Comparison of ENCODE assay signal across 8 cellular contexts in the genomic region with DNA sequence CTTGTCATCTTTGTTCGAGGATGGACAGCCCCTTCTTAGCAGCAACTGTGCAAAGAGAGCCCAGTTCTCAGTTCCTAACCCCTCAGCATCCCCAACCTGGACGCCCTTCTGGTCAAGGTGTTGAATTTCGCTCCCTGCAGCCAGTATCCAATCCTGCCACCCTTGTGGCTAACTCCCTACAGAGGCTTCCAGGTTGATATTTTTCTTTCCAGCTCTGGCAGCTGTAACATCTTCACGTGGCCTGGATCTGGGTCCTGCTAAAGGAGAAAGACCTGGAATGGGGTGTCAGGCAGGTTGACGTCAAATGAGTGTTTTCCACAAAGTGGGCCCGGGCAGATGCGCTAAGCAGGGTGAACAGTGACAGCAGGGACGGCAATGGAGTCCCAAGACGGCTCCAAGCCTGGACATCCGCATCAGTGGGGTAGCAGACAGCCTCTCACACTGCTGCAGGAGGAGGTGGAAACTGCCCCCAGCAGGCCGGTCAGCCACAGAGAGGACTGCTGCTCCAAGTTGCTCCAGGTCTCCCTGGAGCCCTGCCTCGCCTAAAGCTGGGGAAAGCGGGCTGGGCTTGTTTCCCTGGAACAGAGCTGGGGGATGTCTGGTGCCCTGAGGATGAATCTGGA. TPM values are rescaled to one million over a fixed set of nuclear protein-coding genes. Genes with fewer than 3 reads are reported as not detected.
DNase-seq lines count a peak whose midpoint lies in the region; ATAC-seq and TF ChIP-seq lines count a peak whose summit lies in the region.

No MANE protein-coding gene starts in this region.

- in situ Hi-C loops in IMR-90 (cut with MboI; ENCODE audit: low sequenced_read_pairs), result no loop called here

- H2BK15ac ChIP-seq in IMR-90 (ENCODE audit: low read depth, low read length), result no peak overlapping the region

- peak overlapping the region; percentile 27; the same call in 1 of the 2 replicates for H2AK5ac ChIP-seq in IMR-90 (ENCODE audit: low read depth, low read length)

- intact Hi-C loops in IMR-90 (cut with micrococcal nuclease), result loop anchor here (5.0 kb wide), 1 partner anchor 55 kb away; the partner anchor contains the start of gene ARFGAP1

- H3K27ac Mint-ChIP-seq in naive thymus-derived CD8-positive, alpha-beta T cell, result peak overlapping the region; percentile 77 to 95 (median 94)

- peak overlapping the region; percentile 31; the same call in 1 of the 2 replicates for H3K23ac ChIP-seq in IMR-90 (ENCODE audit: low read depth, low read length)

- H3K27me3 Mint-ChIP-seq in naive thymus-derived CD8-positive, alpha-beta T cell, result peaks cover 0 to 3% (median 0%) of the 10 kb centered on the region in 5 donors

- peak overlapping the region; percentile 64; the same call in 1 of the 2 replicates for H2BK120ac ChIP-seq in IMR-90 (ENCODE audit: low read depth, low read length)

- POLR2A ChIA-PET in IMR-90 (lab: Charles Lee; ENCODE audit: unreplicated experiment), result no interaction called here
- POLR2A ChIA-PET in naive thymus-derived CD8-positive, alpha-beta T cell (lab: Charles Lee), result interaction anchor here (0.5 to 1.5 kb wide), 3 partner anchors 68 to 370 kb away, joined by 3 to 5 read pairs (median 3); no protein-coding TSS in a partner anchor

- CTCF ChIA-PET in IMR-90 (lab: Yijun Ruan, JAX), result no interaction called here

- peaks cover 22% of the 10 kb centered on the region for H3K27me3 ChIP-seq in IMR-90 (ENCODE audit: control insufficient read depth, insufficient read depth, low read length)

- no TSS peak for BruUV-seq in IMR-90 (replicated peaks; lab: Mats Ljungman, UMichigan)

- peak overlapping the region; percentile 0; the same call in 1 of the 2 replicates for H4K91ac ChIP-seq in IMR-90 (ENCODE audit: insufficient read depth, low read depth, low read length)

- peaks cover 14% of the 10 kb centered on the region for H3K36me3 ChIP-seq in IMR-90 (ENCODE audit: control insufficient read depth, insufficient read depth, low read length)

- no peak overlapping the region for H3K56ac ChIP-seq in IMR-90 (ENCODE audit: extremely low read depth, insufficient read depth, low read length)

- H2BK5ac ChIP-seq in IMR-90 (ENCODE audit: low read depth, low read length, poor library complexity, severe bottlenecking), result no peak overlapping the region

- peak overlapping the region; percentile 70 for H2AK9ac ChIP-seq in IMR-90 (replicated peaks; ENCODE audit: low read depth, low read length, poor library complexity)

- no peaks in the 10 kb centered on the region for H3K9me3 Mint-ChIP-seq in naive thymus-derived CD8-positive, alpha-beta T cell

- H3K27ac ChIP-seq in IMR-90 (ENCODE audit: insufficient read depth, low read length) (no peak overlapping the region), cingulate gyrus (ENCODE audit: low read depth, low read length) (peak overlapping the region; percentile 72)

- H3K4me3 ChIP-seq in AG10803 (ENCODE audit: low read length), result peak overlapping the region; percentile 75
- H3K4me3 ChIP-seq in IMR-90 (ENCODE audit: insufficient read depth, low read depth, low read length), result peak overlapping the region; percentile 66; the same call in 1 of the 2 replicates

- dilution Hi-C loops in IMR-90 (cut with HindIII; ENCODE audit: low sequenced_read_pairs, unreplicated experiment), result no loop called here

- no peak overlapping the region for H3K14ac ChIP-seq in IMR-90 (replicated peaks; ENCODE audit: low read depth, low read length)

- 70% methylated on average over 4 of the region's 13 CpGs; no CpG with 5 or more reads in 1 of the 2 experiments for WGBS in IMR-90 (ENCODE audit: extremely low coverage in 2 of 2, insufficient read length in 1 of 2), 2 experiments

- TF ChIP-seq CTCF in AG10803 (conservative IDR thresholded peaks at IDR 0.05; ENCODE audit: low read length) (no peak), IMR-90 (conservative IDR thresholded peaks at IDR 0.05; ENCODE audit: low read depth, low read length) (no peak)

- H4K5ac ChIP-seq in IMR-90 (ENCODE audit: low read depth, low read length), result peak overlapping the region; percentile 93; the same call in 1 of the 2 replicates

- TF ChIP-seq POLR2A in IMR-90 (IDR thresholded peaks at IDR 0.05; ENCODE audit: low read depth, low read length), result no peak

- DNase-seq in AG10803 (ENCODE audit: low read depth), result no peak
- no peak for DNase-seq in IMR-90
- DNase-seq in naive thymus-derived CD8-positive, alpha-beta T cell, result peak in 1 of 10 donors; percentile 8
- DNase-seq in activated effector memory CD4-positive, alpha-beta T cell treated with anti-CD3 and anti-CD28 coated beads, Interleukin-2, amount 50 U/mL, for 16 hours, result no peak

- peaks cover 6% of the 10 kb centered on the region; the same call in 1 of the 2 replicates for H3K9me1 ChIP-seq in IMR-90 (ENCODE audit: insufficient read depth, low read length)

- H2BK20ac ChIP-seq in IMR-90 (ENCODE audit: low read depth, low read length), result no peak overlapping the region

- peak overlapping the region; percentile 99 for H2AFZ ChIP-seq in IMR-90 (replicated peaks; ENCODE audit: low read length, poor library complexity)

- no peak for TF ChIP-seq RAD21 in IMR-90 (IDR thresholded peaks at IDR 0.05; ENCODE audit: low read length)

- H4K8ac ChIP-seq in IMR-90 (ENCODE audit: low read depth in 2 of 2, low read length in 2 of 2), result peak overlapping the region; percentile 86 to 96

- H3K9ac ChIP-seq in IMR-90 (ENCODE audit: low read depth, low read length), result peak overlapping the region; percentile 71

- H3K4ac ChIP-seq in IMR-90 (ENCODE audit: low read depth, low read length), result peak overlapping the region; percentile 58

- no peak for ATAC-seq in IMR-90 (ENCODE audit: low read depth)
- ATAC-seq in naive thymus-derived CD8-positive, alpha-beta T cell, result peak in 1 of 2 donors; percentile 1
- no peak for ATAC-seq in GM19452 (IDR thresholded peaks at IDR 0.05; ENCODE audit: unreplicated experiment)
- ATAC-seq in GM19324 (IDR thresholded peaks at IDR 0.05; ENCODE audit: low FRiP score, unreplicated experiment), result no peak
- ATAC-seq in GM18868 (IDR thresholded peaks at IDR 0.05; ENCODE audit: unreplicated experiment), result no peak

- H3K18ac ChIP-seq in IMR-90 (ENCODE audit: low read depth, low read length), result no peak overlapping the region

- H3K79me1 ChIP-seq in IMR-90 (ENCODE audit: low read depth in 1 of 2, low read length in 2 of 2), result peaks cover 18 to 33% of the 10 kb centered on the region in 2 experiments; a peak in 3 of 4 replicates

- H3K9me3 ChIP-seq in IMR-90 (ENCODE audit: control insufficient read depth, insufficient read depth, low read length), result no peaks in the 10 kb centered on the region

- H4K20me1 ChIP-seq in IMR-90 (ENCODE audit: insufficient read depth, low read length), result peaks cover 33% of the 10 kb centered on the region

- peak overlapping the region; percentile 93 for H3K4me2 ChIP-seq in IMR-90 (ENCODE audit: low read depth, low read length)

- H3K36me3 Mint-ChIP-seq in naive thymus-derived CD8-positive, alpha-beta T cell, result peaks cover 4 to 28% (median 5%) of the 10 kb centered on the region in 3 donors

- peaks cover 28 to 39% (median 39%) of the 10 kb centered on the region in 4 donors for H3K4me1 Mint-ChIP-seq in naive thymus-derived CD8-positive, alpha-beta T cell

- H3K4me3 Mint-ChIP-seq in naive thymus-derived CD8-positive, alpha-beta T cell, result peak overlapping the region; percentile 78 to 92 (median 88)

- H3K4me1 ChIP-seq in IMR-90 (ENCODE audit: control insufficient read depth, insufficient read depth, low read length), result peaks cover 6% of the 10 kb centered on the region

TF ChIP-seq in IMR-90, 13 proteins besides CTCF, POLR2A, EP300 and RAD21 (continues in another document):
- TF ChIP-seq BHLHE40 (IDR thresholded peaks at IDR 0.05; ENCODE audit: low read depth, low read length), result no peak
- no peak for TF ChIP-seq NFE2L2 (IDR thresholded peaks at IDR 0.05; ENCODE audit: low read depth, low read length)
- TF ChIP-seq CEBPB (IDR thresholded peaks at IDR 0.05; ENCODE audit: low read depth, low read length), result no peak
- no peak for TF ChIP-seq CHD1 (IDR thresholded peaks at IDR 0.05; ENCODE audit: low read depth, low read length)
- TF ChIP-seq, protein P1, sequence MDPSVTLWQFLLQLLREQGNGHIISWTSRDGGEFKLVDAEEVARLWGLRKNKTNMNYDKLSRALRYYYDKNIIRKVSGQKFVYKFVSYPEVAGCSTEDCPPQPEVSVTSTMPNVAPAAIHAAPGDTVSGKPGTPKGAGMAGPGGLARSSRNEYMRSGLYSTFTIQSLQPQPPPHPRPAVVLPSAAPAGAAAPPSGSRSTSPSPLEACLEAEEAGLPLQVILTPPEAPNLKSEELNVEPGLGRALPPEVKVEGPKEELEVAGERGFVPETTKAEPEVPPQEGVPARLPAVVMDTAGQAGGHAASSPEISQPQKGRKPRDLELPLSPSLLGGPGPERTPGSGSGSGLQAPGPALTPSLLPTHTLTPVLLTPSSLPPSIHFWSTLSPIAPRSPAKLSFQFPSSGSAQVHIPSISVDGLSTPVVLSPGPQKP (IDR thresholded peaks at IDR 0.05; ENCODE audit: borderline replicate concordance, low read depth, low read length), result no peak

RNA-seq across cellular contexts. Expression of gene YTHDF1, which starts 1.0 kb away (rescaled TPM):
- total RNA-seq in IMR-90 (2012; rRNA removed), result 10.9 and 13.9 TPM in 2 replicates
- polyA plus RNA-seq in IMR-90 (2012; rRNA removed), result 21.3 and 22.6 TPM in 2 replicates
- 11.8 and 17.6 TPM in 2 replicates for polyA plus RNA-seq in IMR-90 (2012; cell fraction: cytosol; rRNA removed)
- polyA plus RNA-seq in IMR-90 (2012; cell fraction: nucleus; rRNA removed; ENCODE audit: low replicate concordance), result 28.4 and 31.6 TPM in 2 replicates
- 10 to 100 TPM; 51.8 to 53.1 TPM for total RNA-seq in naive thymus-derived CD8-positive, alpha-beta T cell
- polyA plus RNA-seq in naive thymus-derived CD8-positive, alpha-beta T cell, result 10 to 100 TPM; 26.8 to 46.6 (median 34.1) TPM

RNA-seq across cellular contexts. Expression of gene BIRC7, which starts 18.7 kb away (rescaled TPM):
- total RNA-seq in IMR-90 (2012; rRNA removed), result not detected in 2 replicates
- polyA plus RNA-seq in IMR-90 (2012; rRNA removed), result not detected in 2 replicates
- 0.02 TPM in 1 of 2 replicates, not detected in the other for polyA plus RNA-seq in IMR-90 (2012; cell fraction: cytosol; rRNA removed)
- polyA plus RNA-seq in IMR-90 (2012; cell fraction: nucleus; rRNA removed; ENCODE audit: low replicate concordance), result not detected in 2 replicates
- total RNA-seq in naive thymus-derived CD8-positive, alpha-beta T cell, result not detected
- polyA plus RNA-seq in naive thymus-derived CD8-positive, alpha-beta T cell, result 1 to 10 TPM in 2 of 3 donors, under 1 TPM in 1; 0.43 to 3.2 (median 1.6) TPM

RNA-seq across cellular contexts. Expression of gene NKAIN4, which starts 37.3 kb away (rescaled TPM):
- not detected in 2 replicates for total RNA-seq in IMR-90 (2012; rRNA removed)
- polyA plus RNA-seq in IMR-90 (2012; rRNA removed), result not detected in 2 replicates
- not detected in 2 replicates for polyA plus RNA-seq in IMR-90 (2012; cell fraction: cytosol; rRNA removed)
- polyA plus RNA-seq in IMR-90 (2012; cell fraction: nucleus; rRNA removed; ENCODE audit: low replicate concordance), result not detected in 2 replicates
- not detected for total RNA-seq in naive thymus-derived CD8-positive, alpha-beta T cell
- not detected for polyA plus RNA-seq in naive thymus-derived CD8-positive, alpha-beta T cell

RNA-seq across cellular contexts. Expression of gene ARFGAP1, which starts 55.7 kb away (rescaled TPM):
- total RNA-seq in IMR-90 (2012; rRNA removed), result 54.7 and 59.1 TPM in 2 replicates
- polyA plus RNA-seq in IMR-90 (2012; rRNA removed), result 194 and 203 TPM in 2 replicates
- 96.9 and 108 TPM in 2 replicates for polyA plus RNA-seq in IMR-90 (2012; cell fraction: cytosol; rRNA removed)
- 1,020 and 2,202 TPM in 2 replicates for polyA plus RNA-seq in IMR-90 (2012; cell fraction: nucleus; rRNA removed; ENCODE audit: low replicate concordance)
- total RNA-seq in naive thymus-derived CD8-positive, alpha-beta T cell, result 100 to 1,000 TPM in 1 of 2 experiments, 10 to 100 TPM in 1; 93.4 to 101 TPM
- polyA plus RNA-seq in naive thymus-derived CD8-positive, alpha-beta T cell, result 10 to 100 TPM; 11.5 to 19.4 (median 14.6) TPM
